ENCODE assay signal across 31 cellular contexts in the genomic region with DNA sequence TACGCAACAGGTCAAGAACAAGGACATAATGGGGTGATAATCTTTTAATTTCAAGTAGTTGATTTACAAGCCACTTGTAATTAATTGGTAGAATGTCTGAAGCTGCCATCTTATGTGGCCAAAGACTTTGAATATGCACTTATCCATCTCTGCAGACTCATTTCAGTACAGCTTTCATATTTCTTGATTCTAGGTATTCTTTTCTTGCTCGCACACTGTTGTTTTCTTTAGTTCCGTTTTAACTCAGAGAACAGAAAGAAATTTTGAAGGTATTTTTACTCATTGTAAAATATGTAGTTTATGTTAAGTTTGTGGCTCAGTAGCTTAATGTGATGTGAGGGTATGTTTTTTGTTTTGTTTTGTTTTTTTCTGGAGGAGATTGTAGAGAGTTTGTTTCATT.
A peak's percentile ranks its signal among the peaks of the same experiment; 100 is the strongest.
DNase-seq lines count a peak whose midpoint lies in the region; ATAC-seq, FAIRE-seq and TF ChIP-seq lines count a peak whose summit lies in the region.
"Had no signal": no experiment of that assay in that cellular context is flagged by ENCODE, and none has a peak within 500 bp of the region (broad histone marks: within the 10 kb centered on the region; RNA-seq: fewer than 3 reads in every experiment).

No MANE protein-coding gene starts in this region.

- H3K27me3 ChIP-seq in CD4-positive, alpha-beta T cell (ENCODE audit: control insufficient read depth, insufficient read depth, low read length), result no peaks in the 10 kb centered on the region
- H3K27me3 ChIP-seq in HL-60 (ENCODE audit: insufficient read depth, poor library complexity, severe bottlenecking) (no peaks in the 10 kb centered on the region), K562 (ENCODE audit: control insufficient read depth in 2 of 2, insufficient read depth in 2 of 2, low read length in 2 of 2) (no peaks in the 10 kb centered on the region)
- H3K27me3 ChIP-seq: gastrocnemius medialis, tibial artery, vagina had no signal

- no peak overlapping the region for H3K4me3 ChIP-seq in HL-60 (replicated peaks; ENCODE audit: insufficient read depth, low read length)
- H3K4me3 ChIP-seq in K562, result no peak overlapping the region
- H3K4me3 ChIP-seq: gastrocnemius medialis, HAP-1, prostate gland, tibial artery, vagina had no signal

- CTCF ChIA-PET in CD4-positive, alpha-beta T cell (lab: Charles Lee), result no interaction called here
- CTCF ChIA-PET in K562 (lab: Yijun Ruan, JAX; ENCODE audit: low intra/inter-chr PET ratio), result no interaction called here

- no peak for DNase-seq in activated CD4-positive, alpha-beta T cell treated with anti-CD3 and anti-CD28 coated beads, Interleukin-2, amount 10 ng/mL, durations not matched to agents 24 days and 14 days
- no peak for DNase-seq in activated CD4-positive, alpha-beta T cell treated with anti-CD3 and anti-CD28 coated beads, Interleukin-2, amount 50 U/mL, for 48 hours
- DNase-seq in CD4-positive, alpha-beta T cell, result no peak
- DNase-seq in HL-60 (ENCODE audit: low read depth in 1 of 2, low spot score in 1 of 2) (no peak), K562 (ENCODE audit: extremely low read depth in 1 of 4, low spot score in 3 of 4) (no peak), NCI-H524 treated with DMSO at 0.1 percent for 48 hours (lab: John Stamatoyannopoulos, UW) (no peak), NCI-H526 treated with DMSO at 0.1 percent for 48 hours (lab: John Stamatoyannopoulos, UW) (no peak)
- DNase-seq: activated CD4-positive, alpha-beta T cell treated with anti-CD3 and anti-CD28 coated beads for 48 hours; activated naive CD4-positive, alpha-beta T cell treated with anti-CD3 and anti-CD28 coated beads, Interleukin-2, amount 50 U/mL, for 16 hours; DMS 273 treated with DMSO at 0.1 percent for 48 hours; gastrocnemius medialis; KG1; kidney glomerular epithelial cell; naive thymus-derived CD4-positive, alpha-beta T cell; NCI-H1105; NCI-H187 treated with DMSO at 0.1 percent for 48 hours; NCI-H2171; NCI-H510A; occipital lobe; SK-N-SH; stimulated activated CD8-positive, alpha-beta memory T cell treated with anti-CD3 and anti-CD28 coated beads, Interleukin-4, amount 100 ng/mL, for 48 hours; tibial artery had no signal

- no peaks in the 10 kb centered on the region for H3K9me1 ChIP-seq in K562 (ENCODE audit: control insufficient read depth, insufficient read depth, low read length)

- no peaks in the 10 kb centered on the region for H4K20me1 ChIP-seq in K562 (replicated peaks; ENCODE audit: control insufficient read depth, insufficient read depth, low read length)

- H3K9ac ChIP-seq in K562 (ENCODE audit: insufficient read depth in 1 of 2, low read depth in 2 of 2, low read length in 2 of 2), result no peak overlapping the region
- H3K9ac ChIP-seq: SK-N-SH had no signal

- H3K4me3 Mint-ChIP-seq in activated CD4-positive, alpha-beta T cell treated with anti-CD3 and anti-CD28 coated beads, Interleukin-2, amount 10 ng/mL, durations not matched to agents 24 days and 14 days, result no peak overlapping the region
- H3K4me3 Mint-ChIP-seq in CD4-positive, alpha-beta T cell, result no peak overlapping the region
- H3K4me3 Mint-ChIP-seq: CD14-positive monocyte; naive thymus-derived CD4-positive, alpha-beta T cell had no signal

- H3K27me3 Mint-ChIP-seq in activated CD4-positive, alpha-beta T cell treated with anti-CD3 and anti-CD28 coated beads, Interleukin-2, amount 10 ng/mL, durations not matched to agents 24 days and 14 days, result no peaks in the 10 kb centered on the region
- H3K27me3 Mint-ChIP-seq in CD4-positive, alpha-beta T cell, result no peaks in the 10 kb centered on the region
- H3K27me3 Mint-ChIP-seq: naive thymus-derived CD4-positive, alpha-beta T cell had no signal

- in situ Hi-C loops in K562 (cut with MboI), result no loop called here

- POLR2A ChIA-PET in CD4-positive, alpha-beta T cell (lab: Charles Lee), result no interaction called here
- POLR2A ChIA-PET in K562 (lab: Yijun Ruan, JAX), result interaction anchor here (0.6 to 0.9 kb wide), 2 partner anchors 10 to 33 kb away, joined by 3 read pairs; no protein-coding TSS in a partner anchor

- no peaks in the 10 kb centered on the region for H3K79me2 ChIP-seq in K562 (ENCODE audit: control insufficient read depth, insufficient read depth, low read length)

- no peak overlapping the region for H2AFZ ChIP-seq in K562 (ENCODE audit: low read depth, low read length)

- peaks cover 70% of the 10 kb centered on the region; the same call in 2 of the 3 replicates for H3K36me3 ChIP-seq in K562 (ENCODE audit: control insufficient read depth, insufficient read depth, low read length)

- no peaks in the 10 kb centered on the region for H3K9me3 Mint-ChIP-seq in activated CD4-positive, alpha-beta T cell treated with anti-CD3 and anti-CD28 coated beads, Interleukin-2, amount 10 ng/mL, durations not matched to agents 24 days and 14 days
- H3K9me3 Mint-ChIP-seq in CD4-positive, alpha-beta T cell, result no peaks in the 10 kb centered on the region
- H3K9me3 Mint-ChIP-seq: CD14-positive monocyte; naive thymus-derived CD4-positive, alpha-beta T cell had no signal

- H3K4me1 Mint-ChIP-seq in activated CD4-positive, alpha-beta T cell treated with anti-CD3 and anti-CD28 coated beads, Interleukin-2, amount 10 ng/mL, durations not matched to agents 24 days and 14 days, result peaks cover 12% of the 10 kb centered on the region
- H3K4me1 Mint-ChIP-seq in CD4-positive, alpha-beta T cell (ENCODE audit: low read depth), result peaks cover 8% of the 10 kb centered on the region
- H3K4me1 Mint-ChIP-seq: CD14-positive monocyte had no signal

- no peak for TF ChIP-seq POLR2A in K562 (conservative IDR thresholded peaks at IDR 0.05)

- H3K9me3 ChIP-seq in CD4-positive, alpha-beta T cell (ENCODE audit: control insufficient read depth, low read length), result no peaks in the 10 kb centered on the region
- no peaks in the 10 kb centered on the region for H3K9me3 ChIP-seq in K562 (replicated peaks; ENCODE audit: control insufficient read depth, insufficient read depth, low read depth, low read length)
- H3K9me3 ChIP-seq: gastrocnemius medialis, HAP-1, prostate gland, SK-N-SH, tibial artery, vagina had no signal

- peak overlapping the region; percentile 7 for H3K27ac Mint-ChIP-seq in activated CD4-positive, alpha-beta T cell treated with anti-CD3 and anti-CD28 coated beads, Interleukin-2, amount 10 ng/mL, durations not matched to agents 24 days and 14 days
- H3K27ac Mint-ChIP-seq in CD4-positive, alpha-beta T cell, result peak overlapping the region; percentile 70
- H3K27ac Mint-ChIP-seq: CD14-positive monocyte had no signal

- TF ChIP-seq EP300 in K562 (IDR thresholded peaks at IDR 0.05; ENCODE audit: low read length), result no peak

- TF ChIP-seq CTCF in CD4-positive, alpha-beta T cell (IDR thresholded peaks at IDR 0.05), result no peak
- TF ChIP-seq CTCF in HL-60 (IDR thresholded peaks at IDR 0.05; ENCODE audit: insufficient read depth, low read length), result no peak
- no peak for TF ChIP-seq CTCF in K562 (IDR thresholded peaks at IDR 0.05 in 2 of 3, conservative IDR thresholded peaks at IDR 0.05 in 1 of 3; ENCODE audit: insufficient read depth in 2 of 3, low read depth in 1 of 3, low read length in 3 of 3)

- H3K36me3 Mint-ChIP-seq in activated CD4-positive, alpha-beta T cell treated with anti-CD3 and anti-CD28 coated beads, Interleukin-2, amount 10 ng/mL, durations not matched to agents 24 days and 14 days (ENCODE audit: low read depth), result peaks cover 42% of the 10 kb centered on the region
- H3K36me3 Mint-ChIP-seq in CD4-positive, alpha-beta T cell (ENCODE audit: low read depth), result peaks cover 78% of the 10 kb centered on the region

- no peak for ATAC-seq in CD4-positive, alpha-beta T cell (ENCODE audit: poor library complexity)
- no peak for ATAC-seq in K562
- no peak for ATAC-seq in HG02884 (IDR thresholded peaks at IDR 0.05; ENCODE audit: unreplicated experiment)
- ATAC-seq: gastrocnemius medialis; naive thymus-derived CD4-positive, alpha-beta T cell; Right ventricle myocardium inferior; sciatic nerve had no signal

- BruUV-seq in K562 (replicated peaks; lab: Mats Ljungman, UMichigan), result no TSS peak

- intact Hi-C loops in activated CD4-positive, alpha-beta T cell treated with anti-CD3 and anti-CD28 coated beads, Interleukin-2, amount 10 ng/mL, durations not matched to agents 24 days and 14 days (cut with micrococcal nuclease), result loop anchor here (1.0 kb wide), 1 partner anchor 68 kb away; no protein-coding TSS in a partner anchor
- intact Hi-C loops in CD4-positive, alpha-beta T cell (cut with DNase I, micrococcal nuclease), result no loop called here
- intact Hi-C loops in K562 (cut with micrococcal nuclease), result no loop called here

- WGBS in K562 (ENCODE audit: insufficient coverage, low coverage, missing lambda C conversion rate), result 96% methylated on average over 3 of the region's 3 CpGs

- no peaks in the 10 kb centered on the region for H3K4me1 ChIP-seq in K562 (replicated peaks in 1 of 2; ENCODE audit: control insufficient read depth in 2 of 2, insufficient read depth in 2 of 2, low read length in 2 of 2)
- H3K4me1 ChIP-seq: gastrocnemius medialis, HAP-1, prostate gland, tibial artery, vagina had no signal

- H3K4me2 ChIP-seq in K562 (ENCODE audit: insufficient read depth, low read length), result no peak overlapping the region
- H3K4me2 ChIP-seq: SK-N-SH had no signal

- H3K27ac ChIP-seq in CD4-positive, alpha-beta T cell (ENCODE audit: low read depth, low read length), result no peak overlapping the region
- peak overlapping the region; percentile 60 for H3K27ac ChIP-seq in HL-60 (replicated peaks)
- no peak overlapping the region for H3K27ac ChIP-seq in K562 (ENCODE audit: extremely low read depth, low read depth, low read length)
- H3K27ac ChIP-seq: gastrocnemius medialis, prostate gland, tibial artery, vagina had no signal

- peak; percentile 6 for FAIRE-seq in K562 (lab: Jason Lieb, UNC)
- FAIRE-seq: A204.1, GM12892 had no signal

- no peak for TF ChIP-seq RAD21 in K562 (CRISPR knock-in tag; conservative IDR thresholded peaks at IDR 0.05 in 1 of 2, IDR thresholded peaks at IDR 0.05 in 1 of 2)

TF ChIP-seq in K562, 482 proteins besides CTCF, POLR2A, EP300 and RAD21 (continues in another document):
- no peak for TF ChIP-seq EWSR1 (IDR thresholded peaks at IDR 0.05; ENCODE audit: borderline replicate concordance, low read depth, partially characterized antibody)
- TF ChIP-seq, protein P1, sequence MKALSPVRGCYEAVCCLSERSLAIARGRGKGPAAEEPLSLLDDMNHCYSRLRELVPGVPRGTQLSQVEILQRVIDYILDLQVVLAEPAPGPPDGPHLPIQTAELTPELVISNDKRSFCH (CRISPR knock-in tag; IDR thresholded peaks at IDR 0.05), result no peak
- TF ChIP-seq, protein P1 (tag; IDR thresholded peaks at IDR 0.05), result no peak
- TF ChIP-seq CAMTA2 (CRISPR knock-in tag; conservative IDR thresholded peaks at IDR 0.05), result no peak
